ENCODE assay signal across 8 cellular contexts in the genomic region with DNA sequence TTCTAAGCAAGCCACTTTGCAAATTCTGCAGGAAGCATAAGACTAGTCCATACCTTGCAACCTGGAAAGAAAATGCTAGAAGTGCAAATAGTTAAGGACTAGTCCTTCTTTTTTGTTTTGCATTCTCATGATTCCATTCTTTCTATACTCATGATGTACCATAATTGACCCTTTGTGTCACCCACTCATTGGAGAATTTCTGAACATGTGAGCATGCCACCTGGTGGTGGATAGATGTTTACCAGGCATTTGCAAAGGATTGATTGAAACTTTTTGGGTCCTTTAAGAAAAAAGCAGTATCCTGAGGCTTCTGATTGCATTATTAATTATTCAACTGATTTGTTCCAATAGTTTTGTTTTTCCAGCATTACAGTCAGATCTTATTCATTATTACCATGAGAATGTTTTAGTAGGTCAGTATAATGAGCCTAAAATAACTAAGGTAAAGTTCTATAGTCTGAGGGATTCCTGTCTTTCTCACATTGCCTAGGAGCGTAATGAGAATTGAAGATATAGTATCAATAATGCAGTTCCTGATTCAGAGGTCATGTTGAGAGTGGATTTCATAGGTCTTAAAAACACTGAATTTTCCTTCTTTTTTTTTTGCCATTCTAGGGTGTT. TPM values are rescaled to one million over a fixed set of nuclear protein-coding genes. Genes with fewer than 3 reads are reported as not detected.
A peak's percentile ranks its signal among the peaks of the same experiment; 100 is the strongest.
DNase-seq lines count a peak whose midpoint lies in the region; ATAC-seq and TF ChIP-seq lines count a peak whose summit lies in the region.

No MANE protein-coding gene starts in this region.

- peak; percentile 70 for TF ChIP-seq CTCF in LNCAP (IDR thresholded peaks at IDR 0.05)

- intact Hi-C loops in head of caudate nucleus (cut with DNase I) = loop anchor here (10.0 kb wide), 1 partner anchor 177 kb away; no protein-coding TSS in a partner anchor

- no peaks in the 10 kb centered on the region for H3K9me3 Mint-ChIP-seq in activated T-cell treated with anti-CD3 and anti-CD28 coated beads, Interleukin-2, amount 50 U/mL, for 4 hours

- no peaks in the 10 kb centered on the region for H3K27me3 Mint-ChIP-seq in activated T-cell treated with anti-CD3 and anti-CD28 coated beads, Interleukin-2, amount 50 U/mL, for 4 hours (ENCODE audit: low read depth)

- no peak overlapping the region for H3K4me3 Mint-ChIP-seq in activated T-cell treated with anti-CD3 and anti-CD28 coated beads, Interleukin-2, amount 50 U/mL, for 4 hours

- peak; percentile 6 for DNase-seq in stimulated activated CD4-positive, alpha-beta T cell treated with anti-CD3 and anti-CD28 coated beads, Interleukin-12 subunit alpha, Interleukin-12 subunit beta, amount 100 ng/mL, for 4 hours
- no peak for DNase-seq in stimulated activated CD4-positive, alpha-beta T cell treated with anti-CD3 and anti-CD28 coated beads, Interleukin-4, amount 100 ng/mL, for 1 hour
- DNase-seq in activated T-cell treated with anti-CD3 and anti-CD28 coated beads, Interleukin-2, amount 50 U/mL, for 4 hours = peak; percentile 5
- DNase-seq in head of caudate nucleus = peak in 32 of 42 donors; percentile 6 to 78 (median 36)
- DNase-seq in stimulated activated CD8-positive, alpha-beta memory T cell treated with anti-CD3 and anti-CD28 coated beads, Interleukin-4, amount 100 ng/mL, for 48 hours = peak; percentile 29

- H3K36me3 Mint-ChIP-seq in activated T-cell treated with anti-CD3 and anti-CD28 coated beads, Interleukin-2, amount 50 U/mL, for 4 hours (ENCODE audit: insufficient read depth) = no peaks in the 10 kb centered on the region

- no peaks in the 10 kb centered on the region for H3K4me1 Mint-ChIP-seq in activated T-cell treated with anti-CD3 and anti-CD28 coated beads, Interleukin-2, amount 50 U/mL, for 4 hours (ENCODE audit: low read depth)

- ATAC-seq in GM21723 (IDR thresholded peaks at IDR 0.05; ENCODE audit: unreplicated experiment) = peak; percentile 73
- no peak for ATAC-seq in activated T-cell treated with anti-CD3 and anti-CD28 coated beads, Interleukin-2, amount 50 U/mL, for 4 hours
- ATAC-seq in HG03039 (IDR thresholded peaks at IDR 0.05; ENCODE audit: unreplicated experiment) = no peak

RNA-seq across cellular contexts. Expression of a gene that starts 20.2 kb away (rescaled TPM):
- total RNA-seq in activated T-cell treated with anti-CD3 and anti-CD28 coated beads, Interleukin-2, amount 50 U/mL, for 4 hours = 1 to 10 TPM; 7.3 to 8.5 (median 8.0) TPM
